Comparison of ENCODE assay signal across 1 cellular context in genomic region chr2:33929467-33929866, GRCh38.
TF ChIP-seq lines count a peak whose summit lies in the region.

No MANE protein-coding gene starts in this region.

TF ChIP-seq in GM12878, 131 proteins besides CTCF, POLR2A, EP300 and RAD21 (continued from another document and continues in another):
- TF ChIP-seq ZBTB11 (CRISPR knock-in tag; IDR thresholded peaks at IDR 0.05) (no peak), BCLAF1 (IDR thresholded peaks at IDR 0.05) (no peak), BRCA1 (IDR thresholded peaks at IDR 0.05; ENCODE audit: low read depth, low read length) (no peak), E2F8 (IDR thresholded peaks at IDR 0.05; ENCODE audit: low read depth, partially characterized antibody) (no peak), BHLHE40 (IDR thresholded peaks at IDR 0.05; ENCODE audit: borderline replicate concordance in 1 of 2, low read depth in 2 of 2, low read length in 1 of 2) (no peak), NFIC (IDR thresholded peaks at IDR 0.05; ENCODE audit: low read depth, low read length) (no peak), FOXM1 (IDR thresholded peaks at IDR 0.05; ENCODE audit: low read depth, low read length) (no peak), E2F4 (IDR thresholded peaks at IDR 0.05; ENCODE audit: low read depth, low read length) (no peak), HDAC2 (IDR thresholded peaks at IDR 0.05) (no peak), MAX (IDR thresholded peaks at IDR 0.05; ENCODE audit: low read depth, low read length) (no peak), ZNF592 (IDR thresholded peaks at IDR 0.05) (no peak), CREB1 (IDR thresholded peaks at IDR 0.05; ENCODE audit: low read depth) (0 out of 2 replicates have a peak, but pooled peaks have one; percentile 26), NR2F1 (conservative IDR thresholded peaks at IDR 0.05) (0 out of 2 replicates have a peak, but pooled peaks have one; percentile 28), E4F1 (IDR thresholded peaks at IDR 0.05; ENCODE audit: borderline replicate concordance, partially characterized antibody) (no peak), ATF3 (IDR thresholded peaks at IDR 0.05; ENCODE audit: borderline replicate concordance, extremely low read depth, low read depth, low read length) (no peak), ZNF207 (IDR thresholded peaks at IDR 0.05; ENCODE audit: borderline replicate concordance) (no peak), PRDM15 (CRISPR knock-in tag; IDR thresholded peaks at IDR 0.05) (no peak), MTA3 (IDR thresholded peaks at IDR 0.05; ENCODE audit: borderline replicate concordance, low read length) (no peak), JUNB (IDR thresholded peaks at IDR 0.05) (peak; percentile 27; the same call in 1 of the 2 replicates), STAT1 (conservative IDR thresholded peaks at IDR 0.05) (no peak), ATF2 (IDR thresholded peaks at IDR 0.05; ENCODE audit: low read length) (peak; percentile 22; the same call in 1 of the 2 replicates), SUPT20H (IDR thresholded peaks at IDR 0.05; ENCODE audit: borderline replicate concordance, control insufficient read depth, low read depth, low read length) (no peak)
